Comparison of ENCODE assay signal across 5 cellular contexts in the genomic region with DNA sequence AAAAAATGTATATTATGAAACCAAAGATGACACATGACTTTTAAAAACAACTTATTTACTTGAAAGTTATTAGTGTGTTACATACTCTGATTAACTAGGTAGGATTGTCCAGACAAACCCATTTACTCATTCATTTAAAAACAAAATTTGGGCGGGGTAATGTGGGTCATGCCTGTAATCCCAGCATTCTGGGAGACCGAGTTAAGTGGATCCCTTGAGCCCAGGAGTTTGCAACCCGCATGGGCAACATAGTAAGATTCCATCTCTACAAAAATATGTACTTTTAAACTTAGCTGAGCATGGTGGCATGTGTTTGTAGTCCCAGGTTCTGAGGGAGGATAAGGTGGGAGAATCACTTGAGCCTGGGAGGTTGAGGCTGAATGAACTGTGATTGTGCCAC.
"Had no signal": no experiment of that assay in that cellular context is flagged by ENCODE, and none has a peak within 500 bp of the region (broad histone marks: within the 10 kb centered on the region; RNA-seq: fewer than 3 reads in every experiment).

No MANE protein-coding gene starts in this region.

- DNase-seq: IMR-90, KBM-7, KG1 had no signal

- H3K4me3 ChIP-seq: K562 had no signal

- H3K27ac ChIP-seq: HL-60 had no signal
